1 cellular context compared by ENCODE assay signal in the genomic region with DNA sequence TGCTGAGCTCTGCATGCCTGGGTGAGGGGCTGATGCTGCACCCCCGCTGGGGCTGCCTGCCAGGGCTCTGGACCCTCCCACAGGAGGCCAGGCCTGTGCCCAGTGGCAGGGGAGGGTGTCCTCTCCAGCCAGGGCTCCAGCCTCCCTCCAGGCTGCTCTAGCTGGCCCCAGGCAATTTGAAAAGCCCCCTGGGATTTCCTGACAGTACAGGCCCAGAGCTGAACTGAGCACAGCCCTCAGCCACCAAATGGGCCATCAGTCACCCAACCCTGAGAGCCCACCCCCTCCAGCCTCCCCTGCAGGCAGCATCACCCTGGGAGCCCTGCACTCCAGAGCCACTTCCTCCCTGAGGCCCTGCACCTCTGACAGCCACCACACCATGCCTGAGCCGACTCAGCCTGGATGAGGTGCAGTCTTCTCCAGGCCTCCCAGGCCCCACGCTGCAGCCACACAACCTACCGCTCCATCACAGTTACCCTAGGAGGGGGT.
TF ChIP-seq lines count a peak whose summit lies in the region.

No MANE protein-coding gene starts in this region.

TF ChIP-seq in GM23338, 12 proteins besides CTCF, POLR2A, EP300 and RAD21 (continued from another document):
- TF ChIP-seq, protein P1, sequence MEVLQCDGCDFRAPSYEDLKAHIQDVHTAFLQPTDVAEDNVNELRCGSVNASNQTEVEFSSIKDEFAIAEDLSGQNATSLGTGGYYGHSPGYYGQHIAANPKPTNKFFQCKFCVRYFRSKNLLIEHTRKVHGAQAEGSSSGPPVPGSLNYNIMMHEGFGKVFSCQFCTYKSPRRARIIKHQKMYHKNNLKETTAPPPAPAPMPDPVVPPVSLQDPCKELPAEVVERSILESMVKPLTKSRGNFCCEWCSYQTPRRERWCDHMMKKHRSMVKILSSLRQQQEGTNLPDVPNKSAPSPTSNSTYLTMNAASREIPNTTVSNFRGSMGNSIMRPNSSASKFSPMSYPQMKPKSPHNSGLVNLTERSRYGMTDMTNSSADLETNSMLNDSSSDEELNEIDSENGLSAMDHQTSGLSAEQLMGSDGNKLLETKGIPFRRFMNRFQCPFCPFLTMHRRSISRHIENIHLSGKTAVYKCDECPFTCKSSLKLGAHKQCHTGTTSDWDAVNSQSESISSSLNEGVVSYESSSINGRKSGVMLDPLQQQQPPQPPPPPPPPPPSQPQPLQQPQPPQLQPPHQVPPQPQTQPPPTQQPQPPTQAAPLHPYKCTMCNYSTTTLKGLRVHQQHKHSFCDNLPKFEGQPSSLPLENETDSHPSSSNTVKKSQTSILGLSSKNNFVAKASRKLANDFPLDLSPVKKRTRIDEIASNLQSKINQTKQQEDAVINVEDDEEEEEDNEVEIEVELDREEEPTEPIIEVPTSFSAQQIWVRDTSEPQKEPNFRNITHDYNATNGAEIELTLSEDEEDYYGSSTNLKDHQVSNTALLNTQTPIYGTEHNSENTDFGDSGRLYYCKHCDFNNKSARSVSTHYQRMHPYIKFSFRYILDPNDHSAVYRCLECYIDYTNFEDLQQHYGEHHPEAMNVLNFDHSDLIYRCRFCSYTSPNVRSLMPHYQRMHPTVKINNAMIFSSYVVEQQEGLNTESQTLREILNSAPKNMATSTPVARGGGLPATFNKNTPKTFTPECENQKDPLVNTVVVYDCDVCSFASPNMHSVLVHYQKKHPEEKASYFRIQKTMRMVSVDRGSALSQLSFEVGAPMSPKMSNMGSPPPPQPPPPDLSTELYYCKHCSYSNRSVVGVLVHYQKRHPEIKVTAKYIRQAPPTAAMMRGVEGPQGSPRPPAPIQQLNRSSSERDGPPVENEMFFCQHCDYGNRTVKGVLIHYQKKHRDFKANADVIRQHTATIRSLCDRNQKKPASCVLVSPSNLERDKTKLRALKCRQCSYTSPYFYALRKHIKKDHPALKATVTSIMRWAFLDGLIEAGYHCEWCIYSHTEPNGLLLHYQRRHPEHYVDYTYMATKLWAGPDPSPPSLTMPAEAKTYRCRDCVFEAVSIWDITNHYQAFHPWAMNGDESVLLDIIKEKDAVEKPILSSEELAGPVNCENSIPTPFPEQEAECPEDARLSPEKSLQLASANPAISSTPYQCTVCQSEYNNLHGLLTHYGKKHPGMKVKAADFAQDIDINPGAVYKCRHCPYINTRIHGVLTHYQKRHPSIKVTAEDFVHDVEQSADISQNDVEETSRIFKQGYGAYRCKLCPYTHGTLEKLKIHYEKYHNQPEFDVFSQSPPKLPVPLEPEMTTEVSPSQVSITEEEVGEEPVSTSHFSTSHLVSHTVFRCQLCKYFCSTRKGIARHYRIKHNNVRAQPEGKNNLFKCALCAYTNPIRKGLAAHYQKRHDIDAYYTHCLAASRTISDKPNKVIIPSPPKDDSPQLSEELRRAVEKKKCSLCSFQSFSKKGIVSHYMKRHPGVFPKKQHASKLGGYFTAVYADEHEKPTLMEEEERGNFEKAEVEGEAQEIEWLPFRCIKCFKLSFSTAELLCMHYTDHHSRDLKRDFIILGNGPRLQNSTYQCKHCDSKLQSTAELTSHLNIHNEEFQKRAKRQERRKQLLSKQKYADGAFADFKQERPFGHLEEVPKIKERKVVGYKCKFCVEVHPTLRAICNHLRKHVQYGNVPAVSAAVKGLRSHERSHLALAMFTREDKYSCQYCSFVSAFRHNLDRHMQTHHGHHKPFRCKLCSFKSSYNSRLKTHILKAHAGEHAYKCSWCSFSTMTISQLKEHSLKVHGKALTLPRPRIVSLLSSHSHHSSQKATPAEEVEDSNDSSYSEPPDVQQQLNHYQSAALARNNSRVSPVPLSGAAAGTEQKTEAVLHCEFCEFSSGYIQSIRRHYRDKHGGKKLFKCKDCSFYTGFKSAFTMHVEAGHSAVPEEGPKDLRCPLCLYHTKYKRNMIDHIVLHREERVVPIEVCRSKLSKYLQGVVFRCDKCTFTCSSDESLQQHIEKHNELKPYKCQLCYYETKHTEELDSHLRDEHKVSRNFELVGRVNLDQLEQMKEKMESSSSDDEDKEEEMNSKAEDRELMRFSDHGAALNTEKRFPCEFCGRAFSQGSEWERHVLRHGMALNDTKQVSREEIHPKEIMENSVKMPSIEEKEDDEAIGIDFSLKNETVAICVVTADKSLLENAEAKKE (CRISPR knock-in tag; IDR thresholded peaks at IDR 0.05), result no peak
- TF ChIP-seq NANOG (IDR thresholded peaks at IDR 0.05; ENCODE audit: borderline replicate concordance) (no peak), JUNB (IDR thresholded peaks at IDR 0.05; ENCODE audit: unreplicated experiment) (no peak)
- TF ChIP-seq, protein P2, sequence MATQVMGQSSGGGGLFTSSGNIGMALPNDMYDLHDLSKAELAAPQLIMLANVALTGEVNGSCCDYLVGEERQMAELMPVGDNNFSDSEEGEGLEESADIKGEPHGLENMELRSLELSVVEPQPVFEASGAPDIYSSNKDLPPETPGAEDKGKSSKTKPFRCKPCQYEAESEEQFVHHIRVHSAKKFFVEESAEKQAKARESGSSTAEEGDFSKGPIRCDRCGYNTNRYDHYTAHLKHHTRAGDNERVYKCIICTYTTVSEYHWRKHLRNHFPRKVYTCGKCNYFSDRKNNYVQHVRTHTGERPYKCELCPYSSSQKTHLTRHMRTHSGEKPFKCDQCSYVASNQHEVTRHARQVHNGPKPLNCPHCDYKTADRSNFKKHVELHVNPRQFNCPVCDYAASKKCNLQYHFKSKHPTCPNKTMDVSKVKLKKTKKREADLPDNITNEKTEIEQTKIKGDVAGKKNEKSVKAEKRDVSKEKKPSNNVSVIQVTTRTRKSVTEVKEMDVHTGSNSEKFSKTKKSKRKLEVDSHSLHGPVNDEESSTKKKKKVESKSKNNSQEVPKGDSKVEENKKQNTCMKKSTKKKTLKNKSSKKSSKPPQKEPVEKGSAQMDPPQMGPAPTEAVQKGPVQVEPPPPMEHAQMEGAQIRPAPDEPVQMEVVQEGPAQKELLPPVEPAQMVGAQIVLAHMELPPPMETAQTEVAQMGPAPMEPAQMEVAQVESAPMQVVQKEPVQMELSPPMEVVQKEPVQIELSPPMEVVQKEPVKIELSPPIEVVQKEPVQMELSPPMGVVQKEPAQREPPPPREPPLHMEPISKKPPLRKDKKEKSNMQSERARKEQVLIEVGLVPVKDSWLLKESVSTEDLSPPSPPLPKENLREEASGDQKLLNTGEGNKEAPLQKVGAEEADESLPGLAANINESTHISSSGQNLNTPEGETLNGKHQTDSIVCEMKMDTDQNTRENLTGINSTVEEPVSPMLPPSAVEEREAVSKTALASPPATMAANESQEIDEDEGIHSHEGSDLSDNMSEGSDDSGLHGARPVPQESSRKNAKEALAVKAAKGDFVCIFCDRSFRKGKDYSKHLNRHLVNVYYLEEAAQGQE (IDR thresholded peaks at IDR 0.05; ENCODE audit: unreplicated experiment), result no peak
TF ChIP-seq in GM23338: peak in this region for 0.
